ENCODE assay signal across 16 cellular contexts in genomic region chr11:102716527-102716926, GRCh38. TPM values are rescaled to one million over a fixed set of nuclear protein-coding genes. Genes with fewer than 3 reads are reported as not detected.
DNase-seq lines count a peak whose midpoint lies in the region; ATAC-seq and TF ChIP-seq lines count a peak whose summit lies in the region.
"Had no signal": no experiment of that assay in that cellular context is flagged by ENCODE, and none has a peak within 500 bp of the region (broad histone marks: within the 10 kb centered on the region; RNA-seq: fewer than 3 reads in every experiment).

No MANE protein-coding gene starts in this region.

- H3K27ac ChIP-seq in tibial nerve (no peak overlapping the region), WERI-Rb-1 (no peak overlapping the region)
- H3K27ac ChIP-seq: epithelial cell of prostate, heart left ventricle had no signal

- ATAC-seq in GM18867 (IDR thresholded peaks at IDR 0.05; ENCODE audit: unreplicated experiment) (peak; percentile 82), GM21576 (IDR thresholded peaks at IDR 0.05; ENCODE audit: unreplicated experiment) (peak; percentile 84), HG03432 (IDR thresholded peaks at IDR 0.05; ENCODE audit: unreplicated experiment) (peak; percentile 78)
- ATAC-seq: HCT116, heart left ventricle, left cardiac atrium, natural killer cell, right cardiac atrium had no signal

- TF ChIP-seq CTCF in tibial nerve (IDR thresholded peaks at IDR 0.05) (no peak), WERI-Rb-1 (IDR thresholded peaks at IDR 0.05; ENCODE audit: low read depth, low read length) (no peak)

- TF ChIP-seq EP300 in tibial nerve (IDR thresholded peaks at IDR 0.05) = no peak

- H3K9me3 ChIP-seq in tibial nerve (no peaks in the 10 kb centered on the region), WERI-Rb-1 (ENCODE audit: severe bottlenecking) (no peaks in the 10 kb centered on the region)
- H3K9me3 ChIP-seq: heart left ventricle had no signal

- TF ChIP-seq POLR2A in tibial nerve (IDR thresholded peaks at IDR 0.05) = no peak

- H3K27me3 ChIP-seq in tibial nerve = no peaks in the 10 kb centered on the region
- no peaks in the 10 kb centered on the region for H3K27me3 ChIP-seq in WERI-Rb-1 (ENCODE audit: insufficient read depth, low read depth, severe bottlenecking)
- H3K27me3 ChIP-seq: heart left ventricle had no signal

- WGBS in tibial nerve, 2 donors = 87% methylated on average over 1 of the region's 1 CpG

- no peaks in the 10 kb centered on the region for H3K4me1 ChIP-seq in tibial nerve

- H3K36me3 ChIP-seq in tibial nerve = no peaks in the 10 kb centered on the region
- H3K36me3 ChIP-seq in WERI-Rb-1 = no peaks in the 10 kb centered on the region
- H3K36me3 ChIP-seq: heart left ventricle had no signal

- H3K4me3 ChIP-seq in tibial nerve = no peak overlapping the region
- no peak overlapping the region for H3K4me3 ChIP-seq in WERI-Rb-1 (ENCODE audit: low read depth, low read length)
- H3K4me3 ChIP-seq: heart left ventricle had no signal

- DNase-seq in SKM-1 (lab: John Stamatoyannopoulos, UW; ENCODE audit: unreplicated experiment) = peak; percentile 26
- DNase-seq in tibial nerve (ENCODE audit: low spot score in 2 of 2) = no peak
- DNase-seq in midbrain (lab: John Stamatoyannopoulos, UW) = no peak
- DNase-seq in WERI-Rb-1 = no peak
- no peak for DNase-seq in activated T-cell treated with anti-CD3 and anti-CD28 coated beads, Interleukin-2, amount 50 U/mL, for 1 hour
- DNase-seq: heart left ventricle, left cardiac atrium, natural killer cell, NCI-H446 treated with DMSO at 0.1 percent for 48 hours, right cardiac atrium had no signal

RNA-seq across cellular contexts. Expression of gene MMP8, which starts 8.2 kb away (rescaled TPM):
- not detected for total RNA-seq in tibial nerve
- total RNA-seq: HT-29 had no signal

RNA-seq across cellular contexts. Expression of gene MMP27, which starts 11.0 kb away (rescaled TPM):
- total RNA-seq in tibial nerve = under 1 TPM in 1 of 4 donors, not detected in 3; 0.78 TPM
- total RNA-seq: HT-29, left cardiac atrium, natural killer cell, right cardiac atrium had no signal
